In the genomic region with DNA sequence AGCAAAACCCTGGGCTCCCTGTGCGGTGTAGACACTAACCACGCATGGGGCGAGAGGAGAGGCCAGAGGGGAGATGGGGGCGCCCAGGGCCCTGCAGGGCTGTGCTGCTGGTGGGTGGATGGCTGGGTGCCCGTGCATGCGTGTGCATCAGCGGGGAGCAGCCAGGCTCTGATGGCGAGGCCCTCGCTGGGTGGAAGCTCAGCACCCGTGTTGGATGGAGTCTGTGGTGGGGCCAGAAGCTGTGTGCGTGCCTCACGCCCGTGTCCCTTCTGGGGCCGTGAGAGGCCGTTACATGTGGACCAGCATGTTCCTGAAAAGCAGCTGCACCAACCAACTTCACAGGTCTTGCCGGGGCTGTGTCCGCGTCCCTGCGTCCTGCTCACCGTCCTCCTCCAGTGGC, we compare ENCODE assay signal across 2 cellular contexts.
TF ChIP-seq lines count a peak whose summit lies in the region.

No MANE protein-coding gene starts in this region.

TF ChIP-seq in WTC11, 78 proteins besides CTCF, POLR2A, EP300 and RAD21:
- TF ChIP-seq ZNF423 (CRISPR knock-in tag; IDR thresholded peaks at IDR 0.05), result no peak
- TF ChIP-seq JUN (CRISPR knock-in tag; IDR thresholded peaks at IDR 0.05), result no peak
- TF ChIP-seq, protein P1, sequence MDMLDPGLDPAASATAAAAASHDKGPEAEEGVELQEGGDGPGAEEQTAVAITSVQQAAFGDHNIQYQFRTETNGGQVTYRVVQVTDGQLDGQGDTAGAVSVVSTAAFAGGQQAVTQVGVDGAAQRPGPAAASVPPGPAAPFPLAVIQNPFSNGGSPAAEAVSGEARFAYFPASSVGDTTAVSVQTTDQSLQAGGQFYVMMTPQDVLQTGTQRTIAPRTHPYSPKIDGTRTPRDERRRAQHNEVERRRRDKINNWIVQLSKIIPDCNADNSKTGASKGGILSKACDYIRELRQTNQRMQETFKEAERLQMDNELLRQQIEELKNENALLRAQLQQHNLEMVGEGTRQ (CRISPR knock-in tag; IDR thresholded peaks at IDR 0.05), result no peak

TF ChIP-seq in H1, 55 proteins besides CTCF, POLR2A, EP300 and RAD21:
- TF ChIP-seq EGR1 (IDR thresholded peaks at IDR 0.05; ENCODE audit: borderline replicate concordance, low read depth, low read length), result no peak
- no peak for TF ChIP-seq TAF1 (IDR thresholded peaks at IDR 0.05; ENCODE audit: low read depth, low read length)
- TF ChIP-seq CTBP2 (IDR thresholded peaks at IDR 0.05; ENCODE audit: borderline replicate concordance, insufficient read depth, insufficient read length, low read length), result no peak
- TF ChIP-seq, protein P2, sequence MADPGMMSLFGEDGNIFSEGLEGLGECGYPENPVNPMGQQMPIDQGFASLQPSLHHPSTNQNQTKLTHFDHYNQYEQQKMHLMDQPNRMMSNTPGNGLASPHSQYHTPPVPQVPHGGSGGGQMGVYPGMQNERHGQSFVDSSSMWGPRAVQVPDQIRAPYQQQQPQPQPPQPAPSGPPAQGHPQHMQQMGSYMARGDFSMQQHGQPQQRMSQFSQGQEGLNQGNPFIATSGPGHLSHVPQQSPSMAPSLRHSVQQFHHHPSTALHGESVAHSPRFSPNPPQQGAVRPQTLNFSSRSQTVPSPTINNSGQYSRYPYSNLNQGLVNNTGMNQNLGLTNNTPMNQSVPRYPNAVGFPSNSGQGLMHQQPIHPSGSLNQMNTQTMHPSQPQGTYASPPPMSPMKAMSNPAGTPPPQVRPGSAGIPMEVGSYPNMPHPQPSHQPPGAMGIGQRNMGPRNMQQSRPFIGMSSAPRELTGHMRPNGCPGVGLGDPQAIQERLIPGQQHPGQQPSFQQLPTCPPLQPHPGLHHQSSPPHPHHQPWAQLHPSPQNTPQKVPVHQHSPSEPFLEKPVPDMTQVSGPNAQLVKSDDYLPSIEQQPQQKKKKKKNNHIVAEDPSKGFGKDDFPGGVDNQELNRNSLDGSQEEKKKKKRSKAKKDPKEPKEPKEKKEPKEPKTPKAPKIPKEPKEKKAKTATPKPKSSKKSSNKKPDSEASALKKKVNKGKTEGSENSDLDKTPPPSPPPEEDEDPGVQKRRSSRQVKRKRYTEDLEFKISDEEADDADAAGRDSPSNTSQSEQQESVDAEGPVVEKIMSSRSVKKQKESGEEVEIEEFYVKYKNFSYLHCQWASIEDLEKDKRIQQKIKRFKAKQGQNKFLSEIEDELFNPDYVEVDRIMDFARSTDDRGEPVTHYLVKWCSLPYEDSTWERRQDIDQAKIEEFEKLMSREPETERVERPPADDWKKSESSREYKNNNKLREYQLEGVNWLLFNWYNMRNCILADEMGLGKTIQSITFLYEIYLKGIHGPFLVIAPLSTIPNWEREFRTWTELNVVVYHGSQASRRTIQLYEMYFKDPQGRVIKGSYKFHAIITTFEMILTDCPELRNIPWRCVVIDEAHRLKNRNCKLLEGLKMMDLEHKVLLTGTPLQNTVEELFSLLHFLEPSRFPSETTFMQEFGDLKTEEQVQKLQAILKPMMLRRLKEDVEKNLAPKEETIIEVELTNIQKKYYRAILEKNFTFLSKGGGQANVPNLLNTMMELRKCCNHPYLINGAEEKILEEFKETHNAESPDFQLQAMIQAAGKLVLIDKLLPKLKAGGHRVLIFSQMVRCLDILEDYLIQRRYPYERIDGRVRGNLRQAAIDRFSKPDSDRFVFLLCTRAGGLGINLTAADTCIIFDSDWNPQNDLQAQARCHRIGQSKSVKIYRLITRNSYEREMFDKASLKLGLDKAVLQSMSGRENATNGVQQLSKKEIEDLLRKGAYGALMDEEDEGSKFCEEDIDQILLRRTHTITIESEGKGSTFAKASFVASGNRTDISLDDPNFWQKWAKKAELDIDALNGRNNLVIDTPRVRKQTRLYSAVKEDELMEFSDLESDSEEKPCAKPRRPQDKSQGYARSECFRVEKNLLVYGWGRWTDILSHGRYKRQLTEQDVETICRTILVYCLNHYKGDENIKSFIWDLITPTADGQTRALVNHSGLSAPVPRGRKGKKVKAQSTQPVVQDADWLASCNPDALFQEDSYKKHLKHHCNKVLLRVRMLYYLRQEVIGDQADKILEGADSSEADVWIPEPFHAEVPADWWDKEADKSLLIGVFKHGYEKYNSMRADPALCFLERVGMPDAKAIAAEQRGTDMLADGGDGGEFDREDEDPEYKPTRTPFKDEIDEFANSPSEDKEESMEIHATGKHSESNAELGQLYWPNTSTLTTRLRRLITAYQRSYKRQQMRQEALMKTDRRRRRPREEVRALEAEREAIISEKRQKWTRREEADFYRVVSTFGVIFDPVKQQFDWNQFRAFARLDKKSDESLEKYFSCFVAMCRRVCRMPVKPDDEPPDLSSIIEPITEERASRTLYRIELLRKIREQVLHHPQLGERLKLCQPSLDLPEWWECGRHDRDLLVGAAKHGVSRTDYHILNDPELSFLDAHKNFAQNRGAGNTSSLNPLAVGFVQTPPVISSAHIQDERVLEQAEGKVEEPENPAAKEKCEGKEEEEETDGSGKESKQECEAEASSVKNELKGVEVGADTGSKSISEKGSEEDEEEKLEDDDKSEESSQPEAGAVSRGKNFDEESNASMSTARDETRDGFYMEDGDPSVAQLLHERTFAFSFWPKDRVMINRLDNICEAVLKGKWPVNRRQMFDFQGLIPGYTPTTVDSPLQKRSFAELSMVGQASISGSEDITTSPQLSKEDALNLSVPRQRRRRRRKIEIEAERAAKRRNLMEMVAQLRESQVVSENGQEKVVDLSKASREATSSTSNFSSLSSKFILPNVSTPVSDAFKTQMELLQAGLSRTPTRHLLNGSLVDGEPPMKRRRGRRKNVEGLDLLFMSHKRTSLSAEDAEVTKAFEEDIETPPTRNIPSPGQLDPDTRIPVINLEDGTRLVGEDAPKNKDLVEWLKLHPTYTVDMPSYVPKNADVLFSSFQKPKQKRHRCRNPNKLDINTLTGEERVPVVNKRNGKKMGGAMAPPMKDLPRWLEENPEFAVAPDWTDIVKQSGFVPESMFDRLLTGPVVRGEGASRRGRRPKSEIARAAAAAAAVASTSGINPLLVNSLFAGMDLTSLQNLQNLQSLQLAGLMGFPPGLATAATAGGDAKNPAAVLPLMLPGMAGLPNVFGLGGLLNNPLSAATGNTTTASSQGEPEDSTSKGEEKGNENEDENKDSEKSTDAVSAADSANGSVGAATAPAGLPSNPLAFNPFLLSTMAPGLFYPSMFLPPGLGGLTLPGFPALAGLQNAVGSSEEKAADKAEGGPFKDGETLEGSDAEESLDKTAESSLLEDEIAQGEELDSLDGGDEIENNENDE (IDR thresholded peaks at IDR 0.05; ENCODE audit: insufficient replicate concordance, low read length), result no peak
- no peak for TF ChIP-seq CHD1 (IDR thresholded peaks at IDR 0.05; ENCODE audit: low read depth, low read length)
- TF ChIP-seq, protein P3, sequence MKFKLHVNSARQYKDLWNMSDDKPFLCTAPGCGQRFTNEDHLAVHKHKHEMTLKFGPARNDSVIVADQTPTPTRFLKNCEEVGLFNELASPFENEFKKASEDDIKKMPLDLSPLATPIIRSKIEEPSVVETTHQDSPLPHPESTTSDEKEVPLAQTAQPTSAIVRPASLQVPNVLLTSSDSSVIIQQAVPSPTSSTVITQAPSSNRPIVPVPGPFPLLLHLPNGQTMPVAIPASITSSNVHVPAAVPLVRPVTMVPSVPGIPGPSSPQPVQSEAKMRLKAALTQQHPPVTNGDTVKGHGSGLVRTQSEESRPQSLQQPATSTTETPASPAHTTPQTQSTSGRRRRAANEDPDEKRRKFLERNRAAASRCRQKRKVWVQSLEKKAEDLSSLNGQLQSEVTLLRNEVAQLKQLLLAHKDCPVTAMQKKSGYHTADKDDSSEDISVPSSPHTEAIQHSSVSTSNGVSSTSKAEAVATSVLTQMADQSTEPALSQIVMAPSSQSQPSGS (IDR thresholded peaks at IDR 0.05; ENCODE audit: low read length), result no peak
- TF ChIP-seq YY1 (IDR thresholded peaks at IDR 0.05; ENCODE audit: low read depth, low read length), result no peak
- TF ChIP-seq SUZ12 (IDR thresholded peaks at IDR 0.05; ENCODE audit: low read length), result no peak
- TF ChIP-seq JUN (IDR thresholded peaks at IDR 0.05; ENCODE audit: low read depth, low read length), result no peak
- no peak for TF ChIP-seq POLR2AphosphoS5 (IDR thresholded peaks at IDR 0.05; ENCODE audit: low read depth, low read length)
- no peak for TF ChIP-seq PHF8 (conservative IDR thresholded peaks at IDR 0.05; ENCODE audit: low read depth, low read length)
